ENCODE assay signal across 18 cellular contexts in the genomic region with DNA sequence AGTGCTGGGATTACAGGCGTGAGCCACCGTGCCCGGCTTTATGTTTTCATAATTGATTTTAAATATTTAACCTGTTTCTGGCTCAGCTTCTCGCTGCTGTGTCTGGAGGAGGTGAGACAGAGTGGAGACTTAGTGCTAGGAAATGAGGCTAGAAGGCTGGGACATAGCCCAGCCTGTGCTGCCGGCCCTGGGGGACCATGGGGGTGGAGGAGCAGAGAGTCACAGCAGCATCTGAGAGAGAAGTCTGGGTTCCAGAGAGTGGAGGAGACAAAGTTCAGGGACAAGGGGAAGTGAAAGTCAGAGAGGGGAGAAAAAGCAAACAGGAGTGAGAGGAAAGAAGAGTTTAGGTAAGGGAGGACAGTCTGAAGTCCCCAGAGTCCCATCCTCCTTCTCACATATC.
DNase-seq lines count a peak whose midpoint lies in the region; ATAC-seq and TF ChIP-seq lines count a peak whose summit lies in the region.
"Had no signal": no experiment of that assay in that cellular context is flagged by ENCODE, and none has a peak within 500 bp of the region (broad histone marks: within the 10 kb centered on the region; RNA-seq: fewer than 3 reads in every experiment).

No MANE protein-coding gene starts in this region.

- no peaks in the 10 kb centered on the region for H4K20me1 ChIP-seq in IMR-90 (ENCODE audit: insufficient read depth, low read length)

- DNase-seq in MCF 10A (ENCODE audit: unreplicated experiment) (no peak), breast epithelium (ENCODE audit: low spot score in 2 of 2) (no peak), IMR-90 (no peak), NOMO-1 treated with dmso at 0.1 percent for 144 hours (lab: John Stamatoyannopoulos, UW; ENCODE audit: unreplicated experiment) (peak; percentile 2), uterus (no peak)
- DNase-seq: GOT3, HCEC 1CT, NCI-H1105, NCI-H146, NCI-H2029, NCI-H2227 treated with DMSO at 0.1 percent for 48 hours, NCI-H510A, OCI-M1, SW 1271, T-helper 17 cell had no signal

- no peak overlapping the region for H4K5ac ChIP-seq in IMR-90 (ENCODE audit: low read depth, low read length)

- H3K4me1 Mint-ChIP-seq in MCF 10A (ENCODE audit: insufficient read depth, unreplicated experiment) = no peaks in the 10 kb centered on the region
- H3K4me1 Mint-ChIP-seq: T-helper 17 cell had no signal

- H3K27me3 ChIP-seq in breast epithelium = no peaks in the 10 kb centered on the region
- H3K27me3 ChIP-seq in IMR-90 (ENCODE audit: control insufficient read depth, insufficient read depth, low read length) = no peaks in the 10 kb centered on the region
- no peaks in the 10 kb centered on the region for H3K27me3 ChIP-seq in uterus

- TF ChIP-seq CTCF in MCF 10A (IDR thresholded peaks at IDR 0.05; ENCODE audit: unreplicated experiment) = no peak
- no peak for TF ChIP-seq CTCF in breast epithelium (IDR thresholded peaks at IDR 0.05)
- TF ChIP-seq CTCF in IMR-90 (conservative IDR thresholded peaks at IDR 0.05; ENCODE audit: low read depth, low read length) = no peak
- no peak for TF ChIP-seq CTCF in uterus (IDR thresholded peaks at IDR 0.05)

- no peak overlapping the region for H2BK20ac ChIP-seq in IMR-90 (ENCODE audit: low read depth, low read length)

- no peaks in the 10 kb centered on the region for H3K9me1 ChIP-seq in IMR-90 (ENCODE audit: insufficient read depth, low read length)

- no peak overlapping the region for H3K14ac ChIP-seq in IMR-90 (replicated peaks; ENCODE audit: low read depth, low read length)

- H2BK15ac ChIP-seq in IMR-90 (ENCODE audit: low read depth, low read length) = no peak overlapping the region

- CTCF ChIA-PET in MCF 10A (lab: Yijun Ruan, JAX) (no interaction called here), IMR-90 (lab: Yijun Ruan, JAX) (no interaction called here)

- in situ Hi-C loops in IMR-90 (cut with MboI; ENCODE audit: low sequenced_read_pairs) = no loop called here

- no TSS peak for BruUV-seq in MCF 10A (replicated peaks; lab: Mats Ljungman, UMichigan)
- no TSS peak for BruUV-seq in IMR-90 (replicated peaks; lab: Mats Ljungman, UMichigan)

- dilution Hi-C loops in IMR-90 (cut with HindIII; ENCODE audit: low sequenced_read_pairs, unreplicated experiment) = no loop called here

- no peaks in the 10 kb centered on the region for H3K36me3 ChIP-seq in breast epithelium
- H3K36me3 ChIP-seq in IMR-90 (ENCODE audit: control insufficient read depth, insufficient read depth, low read length) = no peaks in the 10 kb centered on the region
- no peaks in the 10 kb centered on the region for H3K36me3 ChIP-seq in uterus

- POLR2A ChIA-PET in MCF 10A (lab: Yijun Ruan, JAX) = no interaction called here
- POLR2A ChIA-PET in IMR-90 (lab: Charles Lee; ENCODE audit: unreplicated experiment) = no interaction called here

- no peak overlapping the region for H3K4ac ChIP-seq in IMR-90 (ENCODE audit: low read depth, low read length)

- no peak overlapping the region for H3K4me3 Mint-ChIP-seq in MCF 10A (ENCODE audit: unreplicated experiment)
- H3K4me3 Mint-ChIP-seq: T-helper 17 cell had no signal

- no peak overlapping the region for H2AK5ac ChIP-seq in IMR-90 (ENCODE audit: low read depth, low read length)

- no peak overlapping the region for H3K23ac ChIP-seq in IMR-90 (ENCODE audit: low read depth, low read length)

- no peak overlapping the region for H2BK5ac ChIP-seq in IMR-90 (ENCODE audit: low read depth, low read length, poor library complexity, severe bottlenecking)

- H3K79me1 ChIP-seq in IMR-90 (ENCODE audit: low read depth in 1 of 2, low read length in 2 of 2) = no peaks in the 10 kb centered on the region

- peak overlapping the region; percentile 4 for H3K27ac Mint-ChIP-seq in MCF 10A (ENCODE audit: low read depth, unreplicated experiment)
- H3K27ac Mint-ChIP-seq: T-helper 17 cell had no signal

- no peak overlapping the region for H3K18ac ChIP-seq in IMR-90 (ENCODE audit: low read depth, low read length)

- H3K4me1 ChIP-seq in breast epithelium (no peaks in the 10 kb centered on the region), IMR-90 (ENCODE audit: control insufficient read depth, insufficient read depth, low read length) (peaks cover 1% of the 10 kb centered on the region; the same call in 1 of the 2 replicates), uterus (no peaks in the 10 kb centered on the region)

- TF ChIP-seq RAD21 in IMR-90 (IDR thresholded peaks at IDR 0.05; ENCODE audit: low read length) = no peak

- intact Hi-C loops in MCF 10A (cut with micrococcal nuclease) (no loop called here), breast epithelium (cut with DNase I; ENCODE audit: low total_unique reads) (no loop called here), IMR-90 (cut with micrococcal nuclease) (no loop called here), uterus (cut with DNase I; ENCODE audit: low total_unique reads) (no loop called here)

- H3K4me2 ChIP-seq in IMR-90 (ENCODE audit: low read depth, low read length) = no peak overlapping the region

- no peak overlapping the region for H2BK120ac ChIP-seq in IMR-90 (ENCODE audit: low read depth, low read length)

- peak overlapping the region; percentile 30 for H2AFZ ChIP-seq in IMR-90 (replicated peaks; ENCODE audit: low read length, poor library complexity)

- H3K4me3 ChIP-seq in breast epithelium = no peak overlapping the region
- no peak overlapping the region for H3K4me3 ChIP-seq in IMR-90 (ENCODE audit: insufficient read depth, low read depth, low read length)
- no peak overlapping the region for H3K4me3 ChIP-seq in uterus

- H3K9me3 Mint-ChIP-seq in MCF 10A (ENCODE audit: unreplicated experiment) = no peaks in the 10 kb centered on the region

- no peak overlapping the region for H4K8ac ChIP-seq in IMR-90 (ENCODE audit: low read depth in 2 of 2, low read length in 2 of 2)

- no peaks in the 10 kb centered on the region for H3K27me3 Mint-ChIP-seq in MCF 10A (ENCODE audit: insufficient read depth, unreplicated experiment)

- no peak for ATAC-seq in IMR-90 (ENCODE audit: low read depth)
- ATAC-seq in HG03520 (IDR thresholded peaks at IDR 0.05; ENCODE audit: unreplicated experiment) = no peak
- ATAC-seq in GM21381 (IDR thresholded peaks at IDR 0.05; ENCODE audit: unreplicated experiment) = no peak
- ATAC-seq: T-helper 17 cell had no signal

- TF ChIP-seq POLR2A in breast epithelium (IDR thresholded peaks at IDR 0.05) = no peak
- no peak for TF ChIP-seq POLR2A in IMR-90 (IDR thresholded peaks at IDR 0.05; ENCODE audit: low read depth, low read length)
- TF ChIP-seq POLR2A in uterus (IDR thresholded peaks at IDR 0.05) = no peak

- no peaks in the 10 kb centered on the region for H3K9me3 ChIP-seq in breast epithelium
- no peaks in the 10 kb centered on the region for H3K9me3 ChIP-seq in IMR-90 (ENCODE audit: control insufficient read depth, insufficient read depth, low read length)
- no peaks in the 10 kb centered on the region for H3K9me3 ChIP-seq in uterus

- no peak overlapping the region for H3K9ac ChIP-seq in IMR-90 (ENCODE audit: low read depth, low read length)

- H3K36me3 Mint-ChIP-seq in MCF 10A (ENCODE audit: insufficient read depth, unreplicated experiment) = no peaks in the 10 kb centered on the region

- 57% methylated on average over 1 of the region's 5 CpGs; no CpG with 5 or more reads in 1 of the 2 experiments for WGBS in IMR-90 (ENCODE audit: extremely low coverage in 2 of 2, insufficient read length in 1 of 2), 2 experiments

- no peak overlapping the region for H3K56ac ChIP-seq in IMR-90 (ENCODE audit: extremely low read depth, insufficient read depth, low read length)

- no peak overlapping the region for H4K91ac ChIP-seq in IMR-90 (ENCODE audit: insufficient read depth, low read depth, low read length)

- H2AK9ac ChIP-seq in IMR-90 (replicated peaks; ENCODE audit: low read depth, low read length, poor library complexity) = no peak overlapping the region

- no peak overlapping the region for H3K27ac ChIP-seq in breast epithelium
- H3K27ac ChIP-seq in IMR-90 (ENCODE audit: insufficient read depth, low read length) = no peak overlapping the region
- no peak overlapping the region for H3K27ac ChIP-seq in uterus
- H3K27ac ChIP-seq: C4-2B had no signal

TF ChIP-seq in IMR-90, 13 proteins besides CTCF, POLR2A, EP300 and RAD21:
- TF ChIP-seq MAFK (IDR thresholded peaks at IDR 0.05; ENCODE audit: low read depth, low read length) (no peak), RFX5 (IDR thresholded peaks at IDR 0.05; ENCODE audit: low read depth, low read length) (no peak), FOS (IDR thresholded peaks at IDR 0.05; ENCODE audit: low read depth, low read length) (no peak), MXI1 (IDR thresholded peaks at IDR 0.05; ENCODE audit: borderline replicate concordance, low read depth, low read length) (no peak), CHD1 (IDR thresholded peaks at IDR 0.05; ENCODE audit: low read depth, low read length) (no peak), BHLHE40 (IDR thresholded peaks at IDR 0.05; ENCODE audit: low read depth, low read length) (no peak), CEBPB (IDR thresholded peaks at IDR 0.05; ENCODE audit: low read depth, low read length) (no peak), RCOR1 (IDR thresholded peaks at IDR 0.05; ENCODE audit: insufficient replicate concordance, low read length) (no peak), NFE2L2 (IDR thresholded peaks at IDR 0.05; ENCODE audit: low read depth, low read length) (no peak), SMC3 (IDR thresholded peaks at IDR 0.05; ENCODE audit: low read depth, low read length) (no peak), MAZ (IDR thresholded peaks at IDR 0.05; ENCODE audit: borderline replicate concordance, low read depth, low read length) (no peak)
- TF ChIP-seq, protein P1, sequence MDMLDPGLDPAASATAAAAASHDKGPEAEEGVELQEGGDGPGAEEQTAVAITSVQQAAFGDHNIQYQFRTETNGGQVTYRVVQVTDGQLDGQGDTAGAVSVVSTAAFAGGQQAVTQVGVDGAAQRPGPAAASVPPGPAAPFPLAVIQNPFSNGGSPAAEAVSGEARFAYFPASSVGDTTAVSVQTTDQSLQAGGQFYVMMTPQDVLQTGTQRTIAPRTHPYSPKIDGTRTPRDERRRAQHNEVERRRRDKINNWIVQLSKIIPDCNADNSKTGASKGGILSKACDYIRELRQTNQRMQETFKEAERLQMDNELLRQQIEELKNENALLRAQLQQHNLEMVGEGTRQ (IDR thresholded peaks at IDR 0.05; ENCODE audit: low read depth, low read length) = no peak
- TF ChIP-seq, protein P2, sequence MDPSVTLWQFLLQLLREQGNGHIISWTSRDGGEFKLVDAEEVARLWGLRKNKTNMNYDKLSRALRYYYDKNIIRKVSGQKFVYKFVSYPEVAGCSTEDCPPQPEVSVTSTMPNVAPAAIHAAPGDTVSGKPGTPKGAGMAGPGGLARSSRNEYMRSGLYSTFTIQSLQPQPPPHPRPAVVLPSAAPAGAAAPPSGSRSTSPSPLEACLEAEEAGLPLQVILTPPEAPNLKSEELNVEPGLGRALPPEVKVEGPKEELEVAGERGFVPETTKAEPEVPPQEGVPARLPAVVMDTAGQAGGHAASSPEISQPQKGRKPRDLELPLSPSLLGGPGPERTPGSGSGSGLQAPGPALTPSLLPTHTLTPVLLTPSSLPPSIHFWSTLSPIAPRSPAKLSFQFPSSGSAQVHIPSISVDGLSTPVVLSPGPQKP (IDR thresholded peaks at IDR 0.05; ENCODE audit: borderline replicate concordance, low read depth, low read length) = no peak
